33 cellular contexts compared by ENCODE assay signal in the genomic region with DNA sequence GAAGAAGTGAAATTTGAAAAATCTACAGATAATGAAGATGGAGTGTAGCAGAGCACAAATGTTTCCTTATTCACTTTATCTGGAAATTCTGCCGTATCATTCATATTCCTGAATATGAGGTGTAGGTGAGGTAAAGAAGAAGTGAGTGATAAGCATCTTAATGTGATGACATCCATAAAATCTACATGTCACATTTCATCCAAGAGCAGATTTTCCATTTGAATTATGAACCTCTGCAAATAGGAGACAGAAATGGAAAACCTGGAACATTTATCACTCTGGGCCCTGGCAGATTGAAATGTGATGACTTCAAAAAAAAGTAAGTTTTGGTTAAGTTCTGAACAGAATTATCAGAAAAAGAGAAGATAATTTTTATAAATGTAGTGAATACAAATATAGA.
"Had no signal": no experiment of that assay in that cellular context is flagged by ENCODE, and none has a peak within 500 bp of the region (broad histone marks: within the 10 kb centered on the region; RNA-seq: fewer than 3 reads in every experiment).

No MANE protein-coding gene starts in this region.

- H3K27me3 ChIP-seq: MG63 had no signal

- DNase-seq: Karpas-422, Kasumi-1, MG63, MM.1S, MV-4-11, NCI-H1048, NCI-H1092, NCI-H1092 treated with DMSO at 0.1 percent for 48 hours, NCI-H1105, NCI-H1105 treated with DMSO at 0.1 percent for 48 hours, NCI-H1417 treated with DMSO at 0.1 percent for 48 hours, NCI-H1436, NCI-H1436 treated with DMSO at 0.1 percent for 48 hours, NCI-H146, NCI-H1694, NCI-H1694 treated with DMSO at 0.1 percent for 48 hours, NCI-H187, NCI-H187 treated with DMSO at 0.1 percent for 48 hours, NCI-H1930, NCI-H2029, NCI-H2029 treated with DMSO at 0.1 percent for 48 hours, NCI-H2081, NCI-H2081 treated with DMSO at 0.1 percent for 48 hours, NCI-H2107, NCI-H2171, NCI-H2171 treated with DMSO at 0.1 percent for 48 hours, NCI-H2227 treated with DMSO at 0.1 percent for 48 hours, NCI-H226, NCI-H345, NCI-H446, NCI-H446 treated with DMSO at 0.1 percent for 48 hours, NCI-H510A, NCI-H510A treated with DMSO at 0.1 percent for 48 hours had no signal

- H3K4me3 ChIP-seq: MG63 had no signal

- H3K36me3 ChIP-seq: MG63 had no signal

- H3K9me3 ChIP-seq: MG63 had no signal
